ENCODE assay signal across 11 cellular contexts in genomic region chr11:78385205-78385604, GRCh38.
"Had no signal": no experiment of that assay in that cellular context is flagged by ENCODE, and none has a peak within 500 bp of the region (broad histone marks: within the 10 kb centered on the region; RNA-seq: fewer than 3 reads in every experiment).

No MANE protein-coding gene starts in this region.

- H3K4me3 Mint-ChIP-seq: GM23338, H9, HFFc6 had no signal

- ATAC-seq: GM23338, HCT116 had no signal

- H3K4me3 ChIP-seq: GM23248, GM23338, HAP-1 had no signal

- H3K36me3 ChIP-seq: HAP-1 had no signal

- H3K4me2 ChIP-seq: GM23338 had no signal

- H3K27ac Mint-ChIP-seq: GM23338, H9, HFFc6 had no signal

- DNase-seq: GM23248, GOT3, H7, H9, HCEC 1CT, HFFc6 had no signal

- FAIRE-seq: H1, H54 had no signal

- H3K27ac ChIP-seq: GM23248 had no signal

- H2AFZ ChIP-seq: GM23248, GM23338 had no signal

- H3K9ac ChIP-seq: GM23248 had no signal
